ENCODE assay signal across 19 cellular contexts in the genomic region with DNA sequence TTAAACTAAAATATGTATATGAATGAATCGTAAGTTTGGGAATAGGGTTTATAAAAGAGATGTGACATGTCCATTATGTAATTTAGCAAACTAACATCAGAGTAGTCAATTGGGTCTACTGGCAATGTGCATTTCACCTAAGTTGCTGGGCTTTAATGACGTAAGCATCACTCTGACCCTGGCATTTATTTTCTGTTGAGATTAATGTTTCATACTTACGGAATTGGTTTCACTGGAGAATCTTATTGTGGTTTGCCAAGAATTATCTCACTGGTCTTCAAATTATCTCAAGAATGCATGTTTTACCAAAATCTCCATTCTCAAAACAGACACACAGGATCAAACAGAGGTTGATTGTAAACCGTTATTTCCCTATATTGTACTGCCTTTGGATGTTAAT.
"Had no signal": no experiment of that assay in that cellular context is flagged by ENCODE, and none has a peak within 500 bp of the region (broad histone marks: within the 10 kb centered on the region; RNA-seq: fewer than 3 reads in every experiment).

No MANE protein-coding gene starts in this region.

- ATAC-seq: activated CD8-positive, alpha-beta T cell treated with anti-CD3 and anti-CD28 coated beads for 36 hours; activated naive CD8-positive, alpha-beta T cell treated with anti-CD3 and anti-CD28 coated beads, Interleukin-2, amount 50 U/mL, for 24 hours; activated T-helper 17 cell treated with anti-CD3 and anti-CD28 coated beads, Interleukin-2, amount 50 U/mL, for 72 hours; effector memory CD8-positive, alpha-beta T cell; mucosa of descending colon; naive thymus-derived CD4-positive, alpha-beta T cell; psoas muscle; right cardiac atrium had no signal

- H3K4me3 ChIP-seq: mucosa of descending colon, ovary, psoas muscle, testis had no signal

- DNase-seq: activated CD4-positive, alpha-beta T cell treated with anti-CD3 and anti-CD28 coated beads for 48 hours; activated CD4-positive, CD25-positive, alpha-beta regulatory T cell; activated CD8-positive, alpha-beta T cell treated with anti-CD3 and anti-CD28 coated beads for 36 hours; activated naive CD4-positive, alpha-beta T cell treated with anti-CD3 and anti-CD28 coated beads for 36 hours; activated naive CD8-positive, alpha-beta T cell treated with anti-CD3 and anti-CD28 coated beads, Interleukin-2, amount 50 U/mL, for 24 hours; activated T-cell treated with anti-CD3 and anti-CD28 coated beads, Interleukin-2, amount 50 U/mL, for 1 hour; aorta; effector memory CD8-positive, alpha-beta T cell; left cardiac atrium; mesenchymal stem cell; naive thymus-derived CD4-positive, alpha-beta T cell; ovary; psoas muscle; right cardiac atrium; stimulated activated CD4-positive, alpha-beta T cell treated with anti-CD3 and anti-CD28 coated beads, Interleukin-4, amount 100 ng/mL, for 1 hour; SW 1271; testis had no signal
